Comparison of ENCODE assay signal across 11 cellular contexts in the genomic region with DNA sequence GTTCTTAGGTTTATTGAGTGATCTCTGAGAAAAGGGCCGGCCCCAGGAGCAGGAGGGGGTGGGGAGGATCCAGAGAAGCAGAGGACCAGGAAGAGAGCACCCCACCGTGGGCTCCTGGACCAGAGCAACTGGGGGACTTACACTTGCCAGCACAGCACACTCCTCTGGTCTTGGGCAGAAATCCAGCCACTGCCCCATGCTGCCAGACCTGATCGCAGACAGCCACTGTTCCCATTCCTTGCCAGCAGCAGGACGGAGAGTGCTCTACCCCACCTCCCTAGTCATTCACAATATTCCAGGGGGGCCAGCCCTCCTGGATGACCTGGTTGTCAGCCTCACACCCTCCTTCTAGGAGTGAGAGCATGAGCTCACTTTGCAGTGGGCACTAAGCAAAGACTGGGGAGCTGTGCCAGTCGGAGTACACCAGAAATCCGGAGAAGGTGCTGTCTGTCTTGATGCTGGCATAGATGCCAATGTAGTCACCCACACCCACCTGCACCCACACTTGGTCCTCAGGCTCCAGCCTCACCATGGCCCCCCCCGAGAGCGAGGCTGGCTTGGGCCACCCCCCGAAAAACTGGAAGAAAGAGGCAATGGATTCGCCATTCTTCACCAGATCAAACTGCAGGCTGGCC. TPM values are rescaled to one million over a fixed set of nuclear protein-coding genes. Genes with fewer than 3 reads are reported as not detected.
DNase-seq lines count a peak whose midpoint lies in the region; ATAC-seq and TF ChIP-seq lines count a peak whose summit lies in the region.
"Had no signal": no experiment of that assay in that cellular context is flagged by ENCODE, and none has a peak within 500 bp of the region (broad histone marks: within the 10 kb centered on the region; RNA-seq: fewer than 3 reads in every experiment).

No MANE protein-coding gene starts in this region.

- peak overlapping the region; percentile 77 for H3K4me3 Mint-ChIP-seq in nephron progenitor cell

- peaks cover 18% of the 10 kb centered on the region for H3K79me2 ChIP-seq in fibroblast of lung (ENCODE audit: control insufficient read depth, insufficient read depth, low read length)

- H4K20me1 ChIP-seq in fibroblast of lung (ENCODE audit: control insufficient read depth, extremely low read depth, insufficient read depth, low read length): no peaks in the 10 kb centered on the region

- H3K9me3 ChIP-seq in HUES6 (ENCODE audit: control insufficient read depth, insufficient read depth, low read depth, low read length): no peaks in the 10 kb centered on the region
- no peaks in the 10 kb centered on the region for H3K9me3 ChIP-seq in fibroblast of lung (ENCODE audit: control insufficient read depth, insufficient read depth, low read depth, low read length)

- H3K27me3 ChIP-seq in HUES6 (ENCODE audit: control insufficient read depth, insufficient read depth, low read length) (peaks cover 52% of the 10 kb centered on the region), fibroblast of lung (ENCODE audit: control insufficient read depth, insufficient read depth, low read length) (peaks cover 2% of the 10 kb centered on the region)

- TF ChIP-seq CTCF in AG04449 (IDR thresholded peaks at IDR 0.05; ENCODE audit: insufficient read depth, low read length, missing control alignments) (no peak), fibroblast of lung (conservative IDR thresholded peaks at IDR 0.05 in 1 of 2, IDR thresholded peaks at IDR 0.05 in 1 of 2; ENCODE audit: low read depth in 1 of 2, low read length in 2 of 2) (no peak), nephron progenitor cell (IDR thresholded peaks at IDR 0.05) (no peak)

- DNase-seq in AG04449 (ENCODE audit: low read depth, low spot score) (no peak), fibroblast of lung (ENCODE audit: low read depth in 2 of 2) (no peak), nephron progenitor cell (no peak), DMS53 (lab: John Stamatoyannopoulos, UW) (no peak)

- peak overlapping the region; percentile 30 for H2AFZ ChIP-seq in fibroblast of lung (ENCODE audit: low read length)

- H3K36me3 Mint-ChIP-seq in nephron progenitor cell (ENCODE audit: low read depth): peaks cover 12% of the 10 kb centered on the region

- no peaks in the 10 kb centered on the region for H3K9me3 Mint-ChIP-seq in nephron progenitor cell

- ATAC-seq in GM21717 (IDR thresholded peaks at IDR 0.05; ENCODE audit: unreplicated experiment) (no peak), GM19452 (IDR thresholded peaks at IDR 0.05; ENCODE audit: unreplicated experiment) (no peak), GM21786 (IDR thresholded peaks at IDR 0.05; ENCODE audit: unreplicated experiment) (no peak)

- H3K27ac Mint-ChIP-seq in nephron progenitor cell: no peak overlapping the region

- H3K36me3 ChIP-seq in HUES6 (ENCODE audit: control insufficient read depth, insufficient read depth, low read length) (peaks cover 13% of the 10 kb centered on the region), fibroblast of lung (ENCODE audit: control insufficient read depth, insufficient read depth, low read length) (peaks cover 4% of the 10 kb centered on the region)

- POLR2A ChIA-PET in AG04449 (lab: Yijun Ruan, JAX): interaction anchor here (1.1 to 1.9 kb wide), 3 partner anchors 17 to 244 kb away, joined by 6 to 12 read pairs (median 11); partner anchors contain the start of gene MCAM

- H3K9ac ChIP-seq in HUES6 (ENCODE audit: low read length): no peak overlapping the region
- peak overlapping the region; percentile 44 for H3K9ac ChIP-seq in fibroblast of lung (ENCODE audit: insufficient read depth, low read length)

- H3K4me1 Mint-ChIP-seq in nephron progenitor cell: peaks cover 54% of the 10 kb centered on the region

- H3K27ac ChIP-seq in HUES6 (ENCODE audit: low read depth, low read length) (no peak overlapping the region), fibroblast of lung (ENCODE audit: insufficient read depth, low read length) (peak overlapping the region; percentile 16)

- peak overlapping the region; percentile 59 for H3K4me3 ChIP-seq in AG04449 (ENCODE audit: low read depth, low read length)
- H3K4me3 ChIP-seq in HUES6 (ENCODE audit: low read depth, low read length): peak overlapping the region; percentile 62
- peak overlapping the region; percentile 19 to 70 (median 52) for H3K4me3 ChIP-seq in fibroblast of lung (replicated peaks in 1 of 4; ENCODE audit: control extremely low read depth in 1 of 4, insufficient read depth in 1 of 4, low read depth in 3 of 4, low read length in 4 of 4)

- H3K4me1 ChIP-seq in HUES6 (ENCODE audit: control insufficient read depth, insufficient read depth, low read length) (peaks cover 45% of the 10 kb centered on the region), fibroblast of lung (ENCODE audit: control insufficient read depth, extremely low read depth, insufficient read depth, low read length) (peaks cover 31% of the 10 kb centered on the region)

- peaks cover 51% of the 10 kb centered on the region for H3K27me3 Mint-ChIP-seq in nephron progenitor cell (ENCODE audit: low read depth, poor library complexity)

- CTCF ChIA-PET in AG04449 (lab: Yijun Ruan, JAX): interaction anchor here (0.7 to 14.1 kb wide), 54 partner anchors 7 to 283 kb away, joined by 3 to 358 read pairs (median 6); partner anchors contain the start of genes CBL, DPAGT1, HMBS and MCAM

- H3K4me2 ChIP-seq in fibroblast of lung (ENCODE audit: extremely low read depth, insufficient read depth, low read length): peak overlapping the region; percentile 93

RNA-seq across cellular contexts. Expression of gene C1QTNF5, which starts 1.6 kb away (rescaled TPM):
- total RNA-seq in fibroblast of lung: 32.0 and 34.4 TPM in 2 replicates
- 13.4 and 13.6 TPM in 2 replicates for polyA plus RNA-seq in fibroblast of lung
- polyA plus RNA-seq in fibroblast of lung (2012): 23.0 and 28.9 TPM in 2 replicates
- 10.6 and 14.9 TPM in 2 replicates for polyA minus RNA-seq in fibroblast of lung (ENCODE audit: low replicate concordance)
- total RNA-seq: H4 had no signal

RNA-seq across cellular contexts. Expression of gene RNF26, which starts 4.7 kb away (rescaled TPM):
- 4.1 and 7.1 TPM in 2 replicates for total RNA-seq in fibroblast of lung
- 22.9 and 38.0 TPM in 2 replicates for polyA plus RNA-seq in fibroblast of lung
- polyA plus RNA-seq in fibroblast of lung (2012): 27.6 and 45.2 TPM in 2 replicates
- 113 and 145 TPM in 2 replicates for polyA minus RNA-seq in fibroblast of lung (ENCODE audit: low replicate concordance)

RNA-seq across cellular contexts. Expression of gene MFRP, which starts 7.4 kb away (rescaled TPM):
- not detected in 2 replicates for total RNA-seq in fibroblast of lung
- not detected in 2 replicates for polyA plus RNA-seq in fibroblast of lung
- not detected in 2 replicates for polyA plus RNA-seq in fibroblast of lung (2012)
- polyA minus RNA-seq in fibroblast of lung (ENCODE audit: low replicate concordance): not detected in 2 replicates
- total RNA-seq: H4, mucosa of gallbladder, subcutaneous adipose tissue had no signal

RNA-seq across cellular contexts. Expression of gene MCAM, which starts 22.1 kb away (rescaled TPM):
- total RNA-seq in fibroblast of lung: 3.9 and 4.8 TPM in 2 replicates
- 8.1 and 26.3 TPM in 2 replicates for polyA plus RNA-seq in fibroblast of lung
- polyA plus RNA-seq in fibroblast of lung (2012): 7.7 and 23.8 TPM in 2 replicates
- 7.4 and 15.7 TPM in 2 replicates for polyA minus RNA-seq in fibroblast of lung (ENCODE audit: low replicate concordance)

RNA-seq across cellular contexts. Expression of gene USP2, which starts 42.4 kb away (rescaled TPM):
- total RNA-seq in fibroblast of lung: 0.77 and 2.3 TPM in 2 replicates
- polyA plus RNA-seq in fibroblast of lung: 0.66 and 1.0 TPM in 2 replicates
- polyA plus RNA-seq in fibroblast of lung (2012): 0.78 and 0.98 TPM in 2 replicates
- polyA minus RNA-seq in fibroblast of lung (ENCODE audit: low replicate concordance): 1.4 and 7.7 TPM in 2 replicates
